ENCODE assay signal across 8 cellular contexts in genomic region chr2:14803994-14804393, GRCh38.
"Had no signal": no experiment of that assay in that cellular context is flagged by ENCODE, and none has a peak within 500 bp of the region (broad histone marks: within the 10 kb centered on the region; RNA-seq: fewer than 3 reads in every experiment).

No MANE protein-coding gene starts in this region.

- H3K4me3 ChIP-seq: GM12878 had no signal

- FAIRE-seq: G401.6, GM12878, GM12891, GM12892, GM18507, GM19239 had no signal

- DNase-seq: GDM1, GF-D8 had no signal

- ATAC-seq: GM12878 had no signal
